28 cellular contexts compared by ENCODE assay signal in genomic region chr22:36772451-36772850, GRCh38. TPM values are rescaled to one million over a fixed set of nuclear protein-coding genes. Genes with fewer than 3 reads are reported as not detected.
DNase-seq lines count a peak whose midpoint lies in the region; ATAC-seq, FAIRE-seq and TF ChIP-seq lines count a peak whose summit lies in the region.
"Had no signal": no experiment of that assay in that cellular context is flagged by ENCODE, and none has a peak within 500 bp of the region (broad histone marks: within the 10 kb centered on the region; RNA-seq: fewer than 3 reads in every experiment).

No MANE protein-coding gene starts in this region.

- no peaks in the 10 kb centered on the region for H3K36me3 ChIP-seq in BLaER1 treated with 17β-estradiol and CSF1 and Interleukin-3, amounts not matched to agents 10 nM and 100 nM
- no peaks in the 10 kb centered on the region; a peak in 1 of 4 replicates for H3K36me3 ChIP-seq in GM12878 (ENCODE audit: control insufficient read depth in 2 of 2, insufficient read depth in 2 of 2, low read length in 1 of 2)
- H3K36me3 ChIP-seq in osteoblast (ENCODE audit: insufficient read depth, low read length): peaks cover under 1% of the 10 kb centered on the region
- H3K36me3 ChIP-seq: MG63 had no signal

- DNase-seq in GM12878 (ENCODE audit: low read depth, low spot score) (no peak), glutamatergic neuron (no peak), osteoblast (ENCODE audit: insufficient read length, low spot score, missing footprints) (peak; percentile 32), RPMI8226 (no peak), foreskin keratinocyte (no peak), NCI-H1092 treated with DMSO at 0.1 percent for 48 hours (lab: John Stamatoyannopoulos, UW) (no peak)
- DNase-seq: C1 segment of cervical spinal cord; CD4-positive, alpha-beta memory T cell; COR-L47; EL; GDM1; IMR-90; KG1; MG63; NCI-H1048; NCI-H1417 treated with DMSO at 0.1 percent for 48 hours; NCI-H1694 treated with DMSO at 0.1 percent for 48 hours; NCI-H2081; NCI-H2227 treated with DMSO at 0.1 percent for 48 hours; NCI-H526 treated with DMSO at 0.1 percent for 48 hours; SHP77 treated with DMSO at 0.1 percent for 48 hours had no signal

- no peak overlapping the region; a peak in 1 of 22 replicates for H3K9ac ChIP-seq in BLaER1 treated with 17β-estradiol and CSF1 and Interleukin-3, amounts not matched to agents 10 nM and 100 nM
- no peak overlapping the region for H3K9ac ChIP-seq in GM12878 (ENCODE audit: control insufficient read depth, insufficient read depth, low read length)

- peaks cover 0 to 5% (median 0%) of the 10 kb centered on the region in 11 experiments; a peak in 4 of 22 replicates for H3K9me3 ChIP-seq in BLaER1 treated with 17β-estradiol and CSF1 and Interleukin-3, amounts not matched to agents 10 nM and 100 nM (replicated peaks in 1 of 11)
- no peaks in the 10 kb centered on the region for H3K9me3 ChIP-seq in GM12878 (replicated peaks; ENCODE audit: control insufficient read depth, insufficient read depth, low read length)
- no peaks in the 10 kb centered on the region for H3K9me3 ChIP-seq in osteoblast (ENCODE audit: low read depth, low read length)
- H3K9me3 ChIP-seq: MG63 had no signal

- 90% methylated on average over 8 of the region's 8 CpGs for WGBS in GM12878 (ENCODE audit: insufficient coverage, insufficient replicate concordance, low lambda C conversion rate, missing lambda C conversion rate)

- H3K4me2 ChIP-seq in BLaER1 treated with 17β-estradiol and CSF1 and Interleukin-3, amounts not matched to agents 10 nM and 100 nM: peak overlapping the region in 8 of 11 experiments; percentile 5 to 93 (median 80); a peak in 12 of 22 replicates
- no peak overlapping the region for H3K4me2 ChIP-seq in GM12878 (ENCODE audit: control insufficient read depth, insufficient read depth)
- no peak overlapping the region for H3K4me2 ChIP-seq in osteoblast (ENCODE audit: insufficient read depth, low read length)

- peaks cover 2% of the 10 kb centered on the region for H3K9me3 Mint-ChIP-seq in glutamatergic neuron (ENCODE audit: unreplicated experiment)
- H3K9me3 Mint-ChIP-seq: CD4-positive, alpha-beta memory T cell had no signal

- no peak for TF ChIP-seq CTCF in GM12878 (IDR thresholded peaks at IDR 0.05 in 2 of 3, conservative IDR thresholded peaks at IDR 0.05 in 1 of 3; ENCODE audit: control insufficient read depth in 2 of 3, extremely low read depth in 1 of 3, insufficient read depth in 1 of 3, low read depth in 3 of 3, low read length in 3 of 3)
- no peak for TF ChIP-seq CTCF in glutamatergic neuron (IDR thresholded peaks at IDR 0.05; ENCODE audit: partially characterized antibody, unreplicated experiment)
- no peak for TF ChIP-seq CTCF in osteoblast (IDR thresholded peaks at IDR 0.05; ENCODE audit: extremely low read depth, low read depth, low read length)
- TF ChIP-seq CTCF in foreskin keratinocyte (conservative IDR thresholded peaks at IDR 0.05): no peak

- H3K27me3 ChIP-seq in BLaER1 treated with 17β-estradiol and CSF1 and Interleukin-3, amounts not matched to agents 10 nM and 100 nM: no peaks in the 10 kb centered on the region
- H3K27me3 ChIP-seq in GM12878 (replicated peaks in 1 of 2; ENCODE audit: control insufficient read depth in 2 of 2, insufficient read depth in 2 of 2, low read length in 1 of 2) (no peaks in the 10 kb centered on the region; a peak in 1 of 4 replicates), osteoblast (ENCODE audit: insufficient read depth, low read length) (no peaks in the 10 kb centered on the region), foreskin keratinocyte (no peaks in the 10 kb centered on the region)
- H3K27me3 ChIP-seq: MG63 had no signal

- H3K27ac ChIP-seq in BLaER1 treated with 17β-estradiol and CSF1 and Interleukin-3, amounts not matched to agents 10 nM and 100 nM: no peak overlapping the region
- H3K27ac ChIP-seq in GM12878 (ENCODE audit: control insufficient read depth, insufficient read depth) (no peak overlapping the region), osteoblast (ENCODE audit: low read depth, low read length) (no peak overlapping the region), foreskin keratinocyte (no peak overlapping the region)
- H3K27ac ChIP-seq: RWPE1 had no signal

- no peak for TF ChIP-seq POLR2A in GM12878 (IDR thresholded peaks at IDR 0.05; ENCODE audit: low read depth, low read length)

- peaks cover 0 to 7% (median 0%) of the 10 kb centered on the region in 11 experiments; a peak in 2 of 22 replicates for H4K20me1 ChIP-seq in BLaER1 treated with 17β-estradiol and CSF1 and Interleukin-3, amounts not matched to agents 10 nM and 100 nM
- H4K20me1 ChIP-seq in GM12878 (ENCODE audit: control insufficient read depth, insufficient read depth) (0 out of 2 replicates have a peak, but pooled peaks cover 3% of the 10 kb centered on the region), osteoblast (ENCODE audit: insufficient read depth, low read length) (peaks cover 3% of the 10 kb centered on the region)

- H2AFZ ChIP-seq in GM12878 (ENCODE audit: control insufficient read depth, low read depth, low read length) (no peak overlapping the region), osteoblast (ENCODE audit: low read length) (no peak overlapping the region)

- TF ChIP-seq RAD21 in GM12878 (IDR thresholded peaks at IDR 0.05; ENCODE audit: insufficient read depth, low read depth, low read length): no peak

- TF ChIP-seq EP300 in GM12878 (IDR thresholded peaks at IDR 0.05; ENCODE audit: borderline replicate concordance in 1 of 2, control insufficient read depth in 1 of 2, low read depth in 2 of 2, low read length in 2 of 2): no peak

- CTCF ChIA-PET in GM12878 (lab: Yijun Ruan, JAX): no interaction called here

- no peak overlapping the region for H3K4me3 ChIP-seq in BLaER1 treated with 17β-estradiol and CSF1 and Interleukin-3, amounts not matched to agents 10 nM and 100 nM
- H3K4me3 ChIP-seq in GM12878 (no peak overlapping the region), osteoblast (ENCODE audit: insufficient read depth, low read length) (no peak overlapping the region)
- H3K4me3 ChIP-seq: MG63 had no signal

- H3K4me1 ChIP-seq in BLaER1 treated with 17β-estradiol and CSF1 and Interleukin-3, amounts not matched to agents 10 nM and 100 nM: peaks cover 60 to 88% (median 84%) of the 10 kb centered on the region in 10 experiments
- H3K4me1 ChIP-seq in GM12878 (ENCODE audit: control insufficient read depth, insufficient read depth, low read length) (peaks cover 11% of the 10 kb centered on the region), osteoblast (ENCODE audit: insufficient read depth, low read length) (peaks cover 13% of the 10 kb centered on the region), foreskin keratinocyte (no peaks in the 10 kb centered on the region)

- FAIRE-seq in GM12878 (lab: Jason Lieb, UNC): no peak
- FAIRE-seq: GM12892, H54 had no signal

- in situ Hi-C loops in GM12878 (cut with MboI): no loop called here

- H3K27me3 Mint-ChIP-seq in glutamatergic neuron (ENCODE audit: unreplicated experiment): peaks cover 10% of the 10 kb centered on the region
- H3K27me3 Mint-ChIP-seq: CD4-positive, alpha-beta memory T cell had no signal

- ATAC-seq in GM12878 (no peak), HG03432 (IDR thresholded peaks at IDR 0.05; ENCODE audit: unreplicated experiment) (no peak), foreskin keratinocyte (no peak)

- BruUV-seq in GM12878 (replicated peaks; lab: Mats Ljungman, UMichigan): no TSS peak

- H3K4me3 Mint-ChIP-seq in glutamatergic neuron (ENCODE audit: unreplicated experiment): peak overlapping the region; percentile 28
- H3K4me3 Mint-ChIP-seq: CD4-positive, alpha-beta memory T cell had no signal

- H3K27ac Mint-ChIP-seq in glutamatergic neuron (ENCODE audit: unreplicated experiment): no peak overlapping the region

- intact Hi-C loops in GM12878 (cut with micrococcal nuclease; ENCODE audit: unreplicated experiment): no loop called here

- peaks cover 27% of the 10 kb centered on the region for H3K4me1 Mint-ChIP-seq in glutamatergic neuron (ENCODE audit: low read depth, unreplicated experiment)

- RAD21 ChIA-PET in GM12878 (lab: Charles Lee; ENCODE audit: unreplicated experiment): no interaction called here

- POLR2A ChIA-PET in GM12878 (lab: Charles Lee): no interaction called here

- SMC1A ChIA-PET in GM12878 (lab: Charles Lee; ENCODE audit: uncharacterized antibody, unreplicated experiment): interaction anchor here (0.6 kb wide), 1 partner anchor 225 kb away, joined by 4 read pairs; no protein-coding TSS in a partner anchor

- H3K79me2 ChIP-seq in GM12878 (ENCODE audit: control insufficient read depth, insufficient read depth, low read length): no peaks in the 10 kb centered on the region
- peaks cover 7% of the 10 kb centered on the region for H3K79me2 ChIP-seq in osteoblast (ENCODE audit: insufficient read depth, low read length)

- H3K36me3 Mint-ChIP-seq in glutamatergic neuron (ENCODE audit: unreplicated experiment): peaks cover 5% of the 10 kb centered on the region

RNA-seq across cellular contexts. Expression of gene IFT27, which starts 3.5 kb away (rescaled TPM):
- total RNA-seq in GM12878 (2013; cell fraction: nucleolus; rRNA removed): 4.1 and 6.3 TPM in 2 replicates
- total RNA-seq in GM12878 (2014; rRNA removed) (12.0 and 12.1 TPM in 2 replicates), GM12878 (2014; rRNA removed; fragmentation: Illumina TruSeq; extraction: Trizol) (8.4 and 9.5 TPM in 2 replicates), GM12878 (2021) (18.5 and 18.8 TPM in 2 replicates), glutamatergic neuron (ENCODE audit: unreplicated experiment) (54.2 TPM), osteoblast (22.1 and 27.4 TPM in 2 replicates), foreskin keratinocyte (13.4 and 13.5 TPM in 2 replicates)
- polyA plus RNA-seq in GM12878 (2011; ENCODE audit: low read depth): 8.2 TPM
- polyA plus RNA-seq in GM12878 (2011; rRNA removed) (1.9 and 2.7 TPM in 2 replicates), GM12878 (2014; fragmentation: Illumina TruSeq; extraction: Trizol) (3.7 and 7.1 TPM in 2 replicates), GM12878 (2014; fragmentation: Nextera tagmentation; extraction: Ambion mirVana) (1 to 10 TPM; 2.7 to 3.0 TPM), GM12878 (2014; rRNA removed) (15.3 and 18.0 TPM in 2 replicates), GM12878 (2016; fragmentation: Nextera tagmentation; extraction: Ambion mirVana) (10 to 100 TPM; 26.2 to 32.5 TPM), foreskin keratinocyte (16.8 and 17.7 TPM in 2 replicates)
- polyA plus RNA-seq in GM12878 (2011; cell fraction: cytosol; rRNA removed): 1.6 and 2.1 TPM in 2 replicates
- 5.4 and 8.9 TPM in 2 replicates for polyA plus RNA-seq in GM12878 (2011; cell fraction: nucleus; rRNA removed)
- polyA plus RNA-seq in GM12878 (2012): 11.7 and 12.2 TPM in 2 replicates
- polyA minus RNA-seq in GM12878 (2011; rRNA and poly(A)+ RNA removed): 0.88 and 1.3 TPM in 2 replicates
- polyA minus RNA-seq in GM12878 (2011; cell fraction: cytosol; rRNA and poly(A)+ RNA removed): 0.53 and 1.4 TPM in 2 replicates
- 1.5 and 1.6 TPM in 2 replicates for polyA minus RNA-seq in GM12878 (2011; cell fraction: nucleus; rRNA and poly(A)+ RNA removed)

RNA-seq across cellular contexts. Expression of gene PVALB, which starts 44.4 kb away (rescaled TPM):
- not detected in 2 replicates for total RNA-seq in GM12878 (2013; cell fraction: nucleolus; rRNA removed)
- total RNA-seq in GM12878 (2014; rRNA removed) (not detected in 2 replicates), GM12878 (2014; rRNA removed; fragmentation: Illumina TruSeq; extraction: Trizol) (not detected in 2 replicates), GM12878 (2021) (not detected in 2 replicates), glutamatergic neuron (ENCODE audit: unreplicated experiment) (not detected), osteoblast (not detected in 2 replicates), foreskin keratinocyte (not detected in 2 replicates)
- polyA plus RNA-seq in GM12878 (2011; ENCODE audit: low read depth): not detected
- polyA plus RNA-seq in GM12878 (2011; rRNA removed) (not detected in 2 replicates), GM12878 (2014; fragmentation: Illumina TruSeq; extraction: Trizol) (not detected in 2 replicates), GM12878 (2014; fragmentation: Nextera tagmentation; extraction: Ambion mirVana) (not detected), GM12878 (2014; rRNA removed) (not detected in 2 replicates), GM12878 (2016; fragmentation: Nextera tagmentation; extraction: Ambion mirVana) (not detected), foreskin keratinocyte (not detected in 2 replicates)
- not detected in 2 replicates for polyA plus RNA-seq in GM12878 (2011; cell fraction: cytosol; rRNA removed)
- polyA plus RNA-seq in GM12878 (2011; cell fraction: nucleus; rRNA removed): not detected in 2 replicates
- polyA plus RNA-seq in GM12878 (2012): not detected in 2 replicates
- polyA minus RNA-seq in GM12878 (2011; rRNA and poly(A)+ RNA removed): not detected in 2 replicates
- polyA minus RNA-seq in GM12878 (2011; cell fraction: cytosol; rRNA and poly(A)+ RNA removed): not detected in 2 replicates
- polyA minus RNA-seq in GM12878 (2011; cell fraction: nucleus; rRNA and poly(A)+ RNA removed): not detected in 2 replicates
- total RNA-seq: A172; CD4-positive, alpha-beta memory T cell; IMR-90; NCI-H460 had no signal
- polyA plus RNA-seq: CD4-positive, alpha-beta memory T cell; IMR-90 had no signal

Comparison
In these comparisons a context has a peak if more than half of its experiments do, and no peak if none do; other contexts are left out.
1. H3K4me2 ChIP-seq: peak in BLaER1 treated with 17β-estradiol and CSF1 and Interleukin-3, amounts not matched to agents 10 nM and 100 nM (8 of 11); none in GM12878 (single experiment) and osteoblast (single experiment).